26 cellular contexts compared by ENCODE assay signal in the genomic region with DNA sequence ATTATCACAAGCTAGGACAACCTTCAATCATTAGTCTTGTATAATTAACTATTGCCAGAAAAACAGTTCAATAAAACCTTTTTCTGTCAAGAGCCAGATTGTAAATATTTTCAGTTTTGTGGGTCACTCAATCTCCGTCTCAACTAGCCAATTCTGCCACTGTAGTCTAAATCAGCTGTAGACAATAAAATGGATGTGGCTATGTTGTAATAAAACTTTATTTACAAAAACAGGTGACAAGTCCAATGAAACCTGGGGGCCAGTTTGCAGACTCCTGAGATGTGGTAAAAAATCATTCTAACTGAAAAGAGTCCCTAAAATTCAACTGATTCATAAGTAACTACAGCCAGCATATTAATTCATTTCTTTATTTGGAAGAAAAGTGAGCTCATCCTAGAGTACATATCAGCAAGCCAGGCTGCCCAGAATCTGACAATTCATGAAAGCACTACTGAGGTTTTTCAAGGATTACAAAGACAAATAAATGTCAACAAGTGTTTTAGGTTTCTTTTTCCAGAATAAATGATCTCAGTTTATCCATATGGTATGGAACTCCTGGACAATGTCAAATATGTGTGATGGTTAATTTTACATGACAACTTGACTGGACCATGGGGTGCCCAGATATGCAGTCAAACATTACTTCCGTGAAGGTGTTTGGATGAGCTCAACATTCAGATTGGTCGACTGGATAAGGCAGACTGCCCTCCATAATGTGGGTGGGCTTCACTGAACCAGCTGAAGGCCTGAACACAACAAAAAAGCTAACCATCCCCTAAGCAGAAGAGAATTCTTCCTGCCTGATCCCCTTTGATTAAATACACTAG.
"Had no signal": no experiment of that assay in that cellular context is flagged by ENCODE, and none has a peak within 500 bp of the region (broad histone marks: within the 10 kb centered on the region; RNA-seq: fewer than 3 reads in every experiment).

No MANE protein-coding gene starts in this region.

- H3K4me2 ChIP-seq: neural progenitor cell, smooth muscle cell had no signal

- H3K9ac ChIP-seq: neural progenitor cell had no signal

- H3K36me3 ChIP-seq: neural progenitor cell, neutrophil, ovary, right atrium auricular region, right lobe of liver, upper lobe of left lung, vagina had no signal

- H3K27me3 Mint-ChIP-seq: naive B cell; progenitor cell of endocrine pancreas; stimulated activated memory B cell treated with anti-CD40 and anti-IgM and Interleukin-4, amounts not matched to agents 10 μg/mL and 1 μg/mL and 100 μg/mL, for 72 hours had no signal

- DNase-seq: hypothalamus; islet precursor cell; left ventricle myocardium inferior; mesendoderm; naive B cell; natural killer cell; nephron progenitor cell; occipital lobe; ovary; right lobe of liver; stimulated activated CD4-positive, alpha-beta T cell treated with anti-CD3 and anti-CD28 coated beads, Interleukin-1b, Interleukin-23, amount 100 ng/mL, for 48 hours; stimulated activated CD4-positive, alpha-beta T cell treated with anti-CD3 and anti-CD28 coated beads, Interleukin-2, amount 100 ng/mL, for 48 hours; stimulated activated CD4-positive, alpha-beta T cell treated with anti-CD3 and anti-CD28 coated beads, Interleukin-4, amount 100 ng/mL, for 4 hours; stimulated activated CD8-positive, alpha-beta memory T cell treated with anti-CD3 and anti-CD28 coated beads, Interleukin-4, amount 100 ng/mL, for 48 hours; stimulated activated naive CD4-positive, alpha-beta T cell treated with Interleukin-2 at 50 U/mL for 16 hours; upper lobe of left lung had no signal

- H3K9me3 ChIP-seq: neutrophil, ovary, right atrium auricular region, right lobe of liver, upper lobe of left lung, vagina had no signal

- H3K4me3 ChIP-seq: left ventricle myocardium inferior, lung, neural progenitor cell, ovary, right atrium auricular region, right lobe of liver, smooth muscle cell, tibial nerve, upper lobe of left lung, vagina had no signal

- ATAC-seq: natural killer cell; right lobe of liver; stimulated activated memory B cell treated with anti-CD40 and anti-IgM and Interleukin-4, amounts not matched to agents 10 μg/mL and 1 μg/mL and 100 μg/mL, for 72 hours had no signal

- H3K27ac ChIP-seq: left ventricle myocardium inferior, neural progenitor cell, neutrophil, ovary, right atrium auricular region, right lobe of liver, tibial nerve, upper lobe of left lung, vagina had no signal

- H3K4me1 ChIP-seq: neural progenitor cell had no signal

- H3K36me3 Mint-ChIP-seq: natural killer cell had no signal

- H3K27me3 ChIP-seq: neural progenitor cell, neutrophil, ovary, right atrium auricular region, right lobe of liver, tibial nerve, upper lobe of left lung, vagina had no signal

- H3K4me3 Mint-ChIP-seq: mesothelial cell of epicardium; naive B cell; natural killer cell; nephron progenitor cell; neural progenitor cell; stimulated activated memory B cell treated with anti-CD40 and anti-IgM and Interleukin-4, amounts not matched to agents 10 μg/mL and 1 μg/mL and 100 μg/mL, for 72 hours had no signal

- H3K4me1 Mint-ChIP-seq: nephron progenitor cell, neural progenitor cell had no signal

- H3K27ac Mint-ChIP-seq: mesothelial cell of epicardium; nephron progenitor cell; neural progenitor cell; progenitor cell of endocrine pancreas; stimulated activated memory B cell treated with anti-CD40 and anti-IgM and Interleukin-4, amounts not matched to agents 10 μg/mL and 1 μg/mL and 100 μg/mL, for 72 hours had no signal

- H2AFZ ChIP-seq: neural progenitor cell had no signal

- H3K9me3 Mint-ChIP-seq: natural killer cell; neural progenitor cell; stimulated activated memory B cell treated with anti-CD40 and anti-IgM and Interleukin-4, amounts not matched to agents 10 μg/mL and 1 μg/mL and 100 μg/mL, for 72 hours had no signal
